Comparison of ENCODE assay signal across 31 cellular contexts in the genomic region with DNA sequence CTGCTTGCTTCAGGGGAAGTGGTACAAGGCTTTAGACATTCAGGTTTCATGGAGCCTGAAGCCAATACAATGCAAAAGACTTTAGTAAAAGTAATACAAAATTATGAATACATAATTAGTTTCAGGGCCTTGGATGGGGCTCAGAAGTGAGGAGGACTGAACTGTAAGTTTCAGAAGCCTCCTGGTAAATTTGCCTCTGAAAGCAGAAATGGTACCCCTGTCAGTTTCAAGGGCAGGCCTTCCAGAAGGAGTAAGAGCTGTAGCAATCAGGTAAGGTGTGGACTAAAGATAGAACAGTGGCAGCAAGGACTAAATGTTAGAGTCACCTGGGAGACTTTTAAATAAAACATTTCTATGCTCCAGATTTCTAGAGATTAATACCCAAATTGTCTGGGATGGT.
"Had no signal": no experiment of that assay in that cellular context is flagged by ENCODE, and none has a peak within 500 bp of the region (broad histone marks: within the 10 kb centered on the region; RNA-seq: fewer than 3 reads in every experiment).

No MANE protein-coding gene starts in this region.

- H3K27ac ChIP-seq: lower lobe of right lung, neural progenitor cell, neutrophil, parathyroid adenoma, skin epidermis, stomach, testis, thyroid gland, transverse colon, upper lobe of left lung, vagina had no signal

- H3K4me2 ChIP-seq: neural progenitor cell had no signal

- FAIRE-seq: keratinocyte had no signal

- H3K36me3 ChIP-seq: lower lobe of right lung, neural progenitor cell, neutrophil, stomach, thyroid gland, transverse colon, upper lobe of left lung, vagina had no signal

- DNase-seq: hippocampal formation; kidney glomerular epithelial cell; left cardiac atrium; lower lobe of right lung; mammary epithelial cell; mesenchymal stem cell; naive B cell; natural killer cell; nephron progenitor cell; occipital lobe; retina; right cardiac atrium; stimulated activated CD4-positive, alpha-beta T cell treated with anti-CD3 and anti-CD28 coated beads, Interleukin-12 subunit alpha, Interleukin-12 subunit beta, amount 100 ng/mL, for 4 hours; stimulated activated CD4-positive, alpha-beta T cell treated with anti-CD3 and anti-CD28 coated beads, Interleukin-15, amount 100 ng/mL, for 24 hours; stimulated activated CD4-positive, alpha-beta T cell treated with anti-CD3 and anti-CD28 coated beads, Interleukin-2, amount 100 ng/mL, for 24 hours; stimulated activated CD4-positive, alpha-beta T cell treated with anti-CD3 and anti-CD28 coated beads, Interleukin-4, amount 100 ng/mL, for 1 hour; stimulated activated naive B cell treated with anti-CD40 and anti-IgM and Interleukin-4, amounts not matched to agents 10 μg/mL and 1 μg/mL and 100 μg/mL, for 72 hours; stimulated activated naive CD8-positive, alpha-beta T cell treated with anti-CD3 and anti-CD28 coated beads, Interleukin-15, Interleukin-2, amounts not matched to agents 100 U/mL and 50 U/mL, for 24 hours; stomach; testis; thyroid gland; transverse colon; upper lobe of left lung had no signal

- H3K9me3 ChIP-seq: lower lobe of right lung, neutrophil, stomach, testis, thyroid gland, transverse colon, upper lobe of left lung, vagina had no signal

- H3K79me2 ChIP-seq: parathyroid adenoma had no signal

- H3K4me3 ChIP-seq: lower lobe of right lung, neural progenitor cell, skin epidermis, stomach, testis, thyroid gland, transverse colon, upper lobe of left lung, vagina had no signal

- H3K9ac ChIP-seq: neural progenitor cell, parathyroid adenoma had no signal

- H3K27me3 ChIP-seq: neural progenitor cell, neutrophil, stomach, testis, thyroid gland, transverse colon, upper lobe of left lung, vagina had no signal

- ATAC-seq: left cardiac atrium; left lobe of liver; lower lobe of right lung; natural killer cell; right cardiac atrium; sciatic nerve; stimulated activated naive B cell treated with anti-CD40 and anti-IgM and Interleukin-4, amounts not matched to agents 10 μg/mL and 1 μg/mL and 100 μg/mL, for 72 hours; stimulated activated naive CD8-positive, alpha-beta T cell treated with anti-CD3 and anti-CD28 coated beads, Interleukin-15, Interleukin-2, amounts not matched to agents 100 U/mL and 50 U/mL, for 24 hours had no signal

- H3K4me1 ChIP-seq: lower lobe of right lung, neural progenitor cell, parathyroid adenoma, stomach, testis, thyroid gland, transverse colon, upper lobe of left lung, vagina had no signal

- H2AFZ ChIP-seq: neural progenitor cell, parathyroid adenoma had no signal
